In the genomic region with DNA sequence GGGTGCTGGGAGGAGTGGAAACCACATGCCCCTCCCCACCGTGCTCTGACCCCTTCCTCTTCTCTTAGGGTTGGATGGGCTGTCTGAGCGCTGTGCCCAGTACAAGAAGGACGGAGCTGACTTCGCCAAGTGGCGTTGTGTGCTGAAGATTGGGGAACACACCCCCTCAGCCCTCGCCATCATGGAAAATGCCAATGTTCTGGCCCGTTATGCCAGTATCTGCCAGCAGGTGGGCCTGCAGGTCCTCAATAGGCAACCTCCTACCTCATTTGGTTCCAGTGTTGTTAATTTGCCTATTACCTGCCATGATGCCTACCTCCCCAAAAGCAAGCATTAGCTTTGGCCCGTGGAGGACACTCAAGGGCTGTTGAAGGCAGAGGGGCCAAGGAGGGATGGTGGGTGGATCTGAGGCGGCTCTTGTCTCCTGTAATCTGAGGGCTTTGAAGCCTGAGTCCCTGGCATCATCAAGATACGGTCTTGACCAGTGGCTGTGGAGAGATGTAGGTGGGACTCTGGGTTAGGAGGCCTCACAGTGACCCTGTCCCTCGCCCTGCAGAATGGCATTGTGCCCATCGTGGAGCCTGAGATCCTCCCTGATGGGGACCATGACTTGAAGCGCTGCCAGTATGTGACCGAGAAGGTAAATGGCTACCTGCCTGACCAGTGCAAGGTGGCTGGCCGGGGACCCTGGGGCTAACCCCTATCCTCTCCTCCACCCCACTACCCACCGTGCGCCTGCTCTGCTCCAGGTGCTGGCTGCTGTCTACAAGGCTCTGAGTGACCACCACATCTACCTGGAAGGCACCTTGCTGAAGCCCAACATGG, we compare ENCODE assay signal across 8 cellular contexts. TPM values are rescaled to one million over a fixed set of nuclear protein-coding genes. Genes with fewer than 3 reads are reported as not detected.
A peak's percentile ranks its signal among the peaks of the same experiment; 100 is the strongest.
DNase-seq lines count a peak whose midpoint lies in the region; ATAC-seq and TF ChIP-seq lines count a peak whose summit lies in the region.

No MANE protein-coding gene starts in this region.

- H3K9me3 Mint-ChIP-seq in activated naive CD8-positive, alpha-beta T cell (ENCODE audit: low read depth) = no peaks in the 10 kb centered on the region
- no peaks in the 10 kb centered on the region for H3K9me3 Mint-ChIP-seq in type B pancreatic cell

- peaks cover 24% of the 10 kb centered on the region for H4K20me1 ChIP-seq in DOHH2 (ENCODE audit: control insufficient read depth, insufficient read depth, low read depth, low read length)

- H3K9ac ChIP-seq in NT2/D1 (ENCODE audit: insufficient read length, low read depth) (peak overlapping the region; percentile 27), liver (ENCODE audit: low read depth in 1 of 2, low read length in 2 of 2) (no peak overlapping the region)

- H3K27me3 ChIP-seq in DOHH2 (ENCODE audit: control insufficient read depth, low read length) (no peaks in the 10 kb centered on the region), NT2/D1 (ENCODE audit: insufficient read depth, insufficient read length) (no peaks in the 10 kb centered on the region), liver (ENCODE audit: control insufficient read depth in 4 of 4, insufficient read depth in 4 of 4, low read length in 3 of 4) (no peaks in the 10 kb centered on the region)

- H3F3A ChIP-seq in DOHH2 (ENCODE audit: control insufficient read depth, insufficient read depth) = peaks cover 72% of the 10 kb centered on the region

- peaks cover 2% of the 10 kb centered on the region for H3K36me3 Mint-ChIP-seq in activated naive CD8-positive, alpha-beta T cell
- H3K36me3 Mint-ChIP-seq in type B pancreatic cell = peaks cover 27% of the 10 kb centered on the region

- H3K4me3 ChIP-seq in DOHH2 (ENCODE audit: low read length) = 0 out of 2 replicates have a peak overlapping the region, but pooled peaks have one; percentile 9
- H3K4me3 ChIP-seq in NT2/D1 (ENCODE audit: insufficient read length, low read depth) = no peak overlapping the region
- no peak overlapping the region for H3K4me3 ChIP-seq in liver (ENCODE audit: low read depth in 1 of 3, low read length in 3 of 3)

- H3K9me2 ChIP-seq in DOHH2 (replicated peaks; ENCODE audit: control insufficient read depth, low read length) = no peaks in the 10 kb centered on the region

- H3K4me1 ChIP-seq in DOHH2 (ENCODE audit: control insufficient read depth, low read length) (peaks cover 26% of the 10 kb centered on the region), NT2/D1 (ENCODE audit: insufficient read depth, insufficient read length) (peaks cover 28% of the 10 kb centered on the region), liver (ENCODE audit: control insufficient read depth in 4 of 4, insufficient read depth in 4 of 4, low read length in 3 of 4) (peaks cover 0 to 29% (median 10%) of the 10 kb centered on the region in 4 donors)

- peak overlapping the region; percentile 77 for H3K4me3 Mint-ChIP-seq in activated naive CD8-positive, alpha-beta T cell
- peak overlapping the region; percentile 78 for H3K4me3 Mint-ChIP-seq in type B pancreatic cell

- H3K27ac Mint-ChIP-seq in activated naive CD8-positive, alpha-beta T cell = peak overlapping the region; percentile 90
- peak overlapping the region; percentile 89 for H3K27ac Mint-ChIP-seq in type B pancreatic cell

- TF ChIP-seq CTCF in DOHH2 (IDR thresholded peaks at IDR 0.05; ENCODE audit: low read depth, low read length, poor library complexity, severe bottlenecking) (peak; percentile 43), liver (IDR thresholded peaks at IDR 0.05; ENCODE audit: low read depth, low read length, missing input control) (peak; percentile 30), type B pancreatic cell (conservative IDR thresholded peaks at IDR 0.05) (peak; percentile 68)

- no peak overlapping the region for H3K27ac ChIP-seq in DOHH2 (ENCODE audit: low read depth, low read length)
- no peak overlapping the region for H3K27ac ChIP-seq in liver (ENCODE audit: low read depth in 1 of 2, low read length in 2 of 2)

- 87% methylated on average over 17 of the region's 17 CpGs for WGBS in liver

- peak in 1 of 2 donors; percentile 55 for TF ChIP-seq RAD21 in liver (IDR thresholded peaks at IDR 0.05)

- H3K27me3 Mint-ChIP-seq in activated naive CD8-positive, alpha-beta T cell = no peaks in the 10 kb centered on the region
- H3K27me3 Mint-ChIP-seq in type B pancreatic cell = no peaks in the 10 kb centered on the region

- ATAC-seq in GM18520 (IDR thresholded peaks at IDR 0.05; ENCODE audit: unreplicated experiment) = no peak
- no peak for ATAC-seq in HG02588 (IDR thresholded peaks at IDR 0.05; ENCODE audit: unreplicated experiment)

- H3K4me1 Mint-ChIP-seq in activated naive CD8-positive, alpha-beta T cell (ENCODE audit: low read depth) = peaks cover 35% of the 10 kb centered on the region
- peaks cover 12% of the 10 kb centered on the region for H3K4me1 Mint-ChIP-seq in type B pancreatic cell (ENCODE audit: unreplicated experiment)

- peak overlapping the region; percentile 12; the same call in 1 of the 2 replicates for H3K4me2 ChIP-seq in DOHH2 (ENCODE audit: low read length)

- H3K79me2 ChIP-seq in DOHH2 (ENCODE audit: control insufficient read depth, low read length) = peaks cover 54% of the 10 kb centered on the region

- H3K9me3 ChIP-seq in DOHH2 (ENCODE audit: control insufficient read depth, insufficient read depth, low read length) (no peaks in the 10 kb centered on the region), NT2/D1 (ENCODE audit: insufficient read depth, low read length) (no peaks in the 10 kb centered on the region), liver (ENCODE audit: control insufficient read depth in 4 of 4, low read length in 3 of 4) (no peaks in the 10 kb centered on the region)

- H3K36me3 ChIP-seq in DOHH2 (ENCODE audit: control insufficient read depth, low read length) (peaks cover 80% of the 10 kb centered on the region), NT2/D1 (ENCODE audit: insufficient read depth, insufficient read length, low read length) (peaks cover 79% of the 10 kb centered on the region), liver (ENCODE audit: control insufficient read depth in 4 of 4, insufficient read depth in 3 of 4, low read depth in 1 of 4, low read length in 3 of 4) (peaks cover 14 to 38% (median 35%) of the 10 kb centered on the region in 4 donors)

- DNase-seq in NT2/D1 (ENCODE audit: low read depth, low spot score) (no peak), type B pancreatic cell (ENCODE audit: extremely low spot score, unreplicated experiment) (no peak), 8988T (no peak)

TF ChIP-seq in liver, 16 proteins besides CTCF, POLR2A, EP300 and RAD21:
- no peak for TF ChIP-seq NR2F2 (IDR thresholded peaks at IDR 0.05)
- TF ChIP-seq TAF1 (conservative IDR thresholded peaks at IDR 0.05) = no peak
- no peak for TF ChIP-seq ATF3 (IDR thresholded peaks at IDR 0.05)
- TF ChIP-seq RXRA (IDR thresholded peaks at IDR 0.05) = no peak
- TF ChIP-seq SP1 (IDR thresholded peaks at IDR 0.05) = no peak
- TF ChIP-seq GABPA (IDR thresholded peaks at IDR 0.05 in 1 of 2, conservative IDR thresholded peaks at IDR 0.05 in 1 of 2) = no peak
- TF ChIP-seq FOXA2 (IDR thresholded peaks at IDR 0.05) = no peak
- no peak for TF ChIP-seq EGR1 (IDR thresholded peaks at IDR 0.05; ENCODE audit: low read depth in 2 of 2)

RNA-seq across cellular contexts. Expression of gene ALDOA, which starts 3.4 kb away (rescaled TPM):
- total RNA-seq in liver (10 to 100 TPM; 96.8 to 99.3 TPM), type B pancreatic cell (ENCODE audit: low replicate concordance) (620 and 1,017 TPM in 2 replicates)
- polyA plus RNA-seq in liver = 100 to 1,000 TPM; 142 to 251 TPM

RNA-seq across cellular contexts. Expression of gene PPP4C, which starts 6.8 kb away (rescaled TPM):
- total RNA-seq in liver = 10 to 100 TPM; 49.7 to 68.7 TPM
- 10 to 100 TPM; 56.3 to 79.6 TPM for polyA plus RNA-seq in liver
- total RNA-seq in type B pancreatic cell (ENCODE audit: low replicate concordance) = 128 and 155 TPM in 2 replicates

RNA-seq across cellular contexts. Expression of gene TBX6, which starts 22.8 kb away (rescaled TPM):
- total RNA-seq in liver (under 1 TPM; 0.09 to 0.25 TPM), type B pancreatic cell (ENCODE audit: low replicate concordance) (1.6 TPM in 2 replicates)
- under 1 TPM; 0.10 to 0.26 TPM for polyA plus RNA-seq in liver

RNA-seq across cellular contexts. Expression of gene YPEL3, which starts 27.1 kb away (rescaled TPM):
- total RNA-seq in liver = 10 to 100 TPM; 10.5 to 42.7 TPM
- 10 to 100 TPM; 19.7 to 29.2 TPM for polyA plus RNA-seq in liver
- 37.9 and 61.9 TPM in 2 replicates for total RNA-seq in type B pancreatic cell (ENCODE audit: low replicate concordance)

RNA-seq across cellular contexts. Expression of gene TLCD3B, which starts 37.9 kb away (rescaled TPM):
- total RNA-seq in liver = under 1 TPM in 1 of 2 donors, not detected in 1; 0.65 TPM
- polyA plus RNA-seq in liver = under 1 TPM in 1 of 2 donors, not detected in 1; 0.05 TPM
- total RNA-seq in type B pancreatic cell (ENCODE audit: low replicate concordance) = 0.31 and 2.1 TPM in 2 replicates
